ENCODE assay signal across 1 cellular context in the genomic region with DNA sequence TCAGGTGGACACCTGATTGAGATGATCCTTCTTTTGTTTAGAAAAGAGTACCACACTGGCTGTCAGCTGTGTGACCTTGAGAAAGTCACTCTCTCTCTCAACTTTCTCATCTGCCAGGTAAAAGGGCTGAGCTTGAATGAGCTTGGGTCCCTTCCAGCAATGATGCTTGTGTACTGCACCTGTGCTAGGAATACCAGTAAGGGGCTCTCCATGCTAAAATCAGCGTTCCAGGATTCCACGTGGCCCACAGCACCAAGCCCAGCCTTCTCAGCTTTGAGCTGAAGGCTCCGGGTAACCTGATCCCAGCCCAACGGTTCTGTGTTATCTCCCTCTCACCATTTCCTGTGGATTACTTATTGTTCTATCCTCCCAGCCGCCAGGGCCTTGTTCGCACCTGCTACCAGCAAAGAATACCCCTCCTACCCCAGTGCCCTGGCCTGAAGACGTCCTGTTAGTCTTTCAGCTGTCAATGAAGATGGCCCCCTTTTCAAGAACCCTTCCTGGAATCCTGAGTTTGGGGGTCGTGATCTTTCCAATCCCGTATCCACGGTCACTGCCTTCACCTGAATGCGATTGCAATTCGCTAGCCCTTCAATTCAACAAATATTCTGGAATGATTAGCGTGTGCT.
TF ChIP-seq lines count a peak whose summit lies in the region.

No MANE protein-coding gene starts in this region.

TF ChIP-seq in K562, 482 proteins besides CTCF, POLR2A, EP300 and RAD21 (continued from another document and continues in another):
- TF ChIP-seq CREB3 (tag; conservative IDR thresholded peaks at IDR 0.05; ENCODE audit: low read depth) = peak; percentile 75
- no peak; the same call in 1 of the 2 replicates for TF ChIP-seq DIDO1 (tag; IDR thresholded peaks at IDR 0.05; ENCODE audit: low read depth)
- TF ChIP-seq SRSF7 (optimal IDR thresholded peaks at IDR 0.05; ENCODE audit: low read depth, low read length) = no peak
- TF ChIP-seq HDAC3 (IDR thresholded peaks at IDR 0.05; ENCODE audit: borderline replicate concordance, partially characterized antibody) = no peak
- TF ChIP-seq, protein P1, sequence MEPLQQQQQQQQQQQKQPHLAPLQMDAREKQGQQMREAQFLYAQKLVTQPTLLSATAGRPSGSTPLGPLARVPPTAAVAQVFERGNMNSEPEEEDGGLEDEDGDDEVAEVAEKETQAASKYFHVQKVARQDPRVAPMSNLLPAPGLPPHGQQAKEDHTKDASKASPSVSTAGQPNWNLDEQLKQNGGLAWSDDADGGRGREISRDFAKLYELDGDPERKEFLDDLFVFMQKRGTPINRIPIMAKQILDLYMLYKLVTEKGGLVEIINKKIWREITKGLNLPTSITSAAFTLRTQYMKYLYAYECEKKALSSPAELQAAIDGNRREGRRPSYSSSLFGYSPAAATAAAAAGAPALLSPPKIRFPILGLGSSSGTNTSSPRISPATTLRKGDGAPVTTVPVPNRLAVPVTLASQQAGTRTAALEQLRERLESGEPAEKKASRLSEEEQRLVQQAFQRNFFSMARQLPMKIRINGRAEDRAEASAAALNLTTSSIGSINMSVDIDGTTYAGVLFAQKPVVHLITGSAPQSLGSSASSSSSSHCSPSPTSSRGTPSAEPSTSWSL (CRISPR knock-in tag; IDR thresholded peaks at IDR 0.05; ENCODE audit: borderline replicate concordance) = no peak
- TF ChIP-seq RBM17 (IDR thresholded peaks at IDR 0.05; ENCODE audit: borderline replicate concordance, low read depth, low read length) = no peak
- no peak for TF ChIP-seq GMEB1 (CRISPR knock-in tag; IDR thresholded peaks at IDR 0.05)
- peak; percentile 48 for TF ChIP-seq TAF1 (IDR thresholded peaks at IDR 0.05; ENCODE audit: control insufficient read depth, extremely low read depth, insufficient read depth, low read length, severe bottlenecking)
- TF ChIP-seq BRD4 (IDR thresholded peaks at IDR 0.05) = peak; percentile 26; the same call in 1 of the 2 replicates
- TF ChIP-seq, protein P2, sequence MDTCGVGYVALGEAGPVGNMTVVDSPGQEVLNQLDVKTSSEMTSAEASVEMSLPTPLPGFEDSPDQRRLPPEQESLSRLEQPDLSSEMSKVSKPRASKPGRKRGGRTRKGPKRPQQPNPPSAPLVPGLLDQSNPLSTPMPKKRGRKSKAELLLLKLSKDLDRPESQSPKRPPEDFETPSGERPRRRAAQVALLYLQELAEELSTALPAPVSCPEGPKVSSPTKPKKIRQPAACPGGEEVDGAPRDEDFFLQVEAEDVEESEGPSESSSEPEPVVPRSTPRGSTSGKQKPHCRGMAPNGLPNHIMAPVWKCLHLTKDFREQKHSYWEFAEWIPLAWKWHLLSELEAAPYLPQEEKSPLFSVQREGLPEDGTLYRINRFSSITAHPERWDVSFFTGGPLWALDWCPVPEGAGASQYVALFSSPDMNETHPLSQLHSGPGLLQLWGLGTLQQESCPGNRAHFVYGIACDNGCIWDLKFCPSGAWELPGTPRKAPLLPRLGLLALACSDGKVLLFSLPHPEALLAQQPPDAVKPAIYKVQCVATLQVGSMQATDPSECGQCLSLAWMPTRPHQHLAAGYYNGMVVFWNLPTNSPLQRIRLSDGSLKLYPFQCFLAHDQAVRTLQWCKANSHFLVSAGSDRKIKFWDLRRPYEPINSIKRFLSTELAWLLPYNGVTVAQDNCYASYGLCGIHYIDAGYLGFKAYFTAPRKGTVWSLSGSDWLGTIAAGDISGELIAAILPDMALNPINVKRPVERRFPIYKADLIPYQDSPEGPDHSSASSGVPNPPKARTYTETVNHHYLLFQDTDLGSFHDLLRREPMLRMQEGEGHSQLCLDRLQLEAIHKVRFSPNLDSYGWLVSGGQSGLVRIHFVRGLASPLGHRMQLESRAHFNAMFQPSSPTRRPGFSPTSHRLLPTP (IDR thresholded peaks at IDR 0.05; ENCODE audit: borderline replicate concordance, extremely low read depth, insufficient read length) = no peak
- TF ChIP-seq BCL6 (CRISPR knock-in tag; IDR thresholded peaks at IDR 0.05) = peak; percentile 49; the same call in 1 of the 2 replicates
- TF ChIP-seq TSC22D4 (tag; IDR thresholded peaks at IDR 0.05) = no peak
- TF ChIP-seq THRAP3 (IDR thresholded peaks at IDR 0.05; ENCODE audit: borderline replicate concordance) = no peak
- TF ChIP-seq MTA3 (IDR thresholded peaks at IDR 0.05; ENCODE audit: borderline replicate concordance) = peak; percentile 71
- 0 out of 2 replicates have a peak, but pooled peaks have one; percentile 24 for TF ChIP-seq ZBED1 (IDR thresholded peaks at IDR 0.05)
- TF ChIP-seq SP2 (IDR thresholded peaks at IDR 0.05; ENCODE audit: extremely low read depth, low read depth, low read length, poor library complexity, severe bottlenecking) = no peak
- TF ChIP-seq ARID1B (IDR thresholded peaks at IDR 0.05) = peak; percentile 90
- TF ChIP-seq ILF3 (IDR thresholded peaks at IDR 0.05; ENCODE audit: borderline replicate concordance) = no peak
- TF ChIP-seq, protein P3, sequence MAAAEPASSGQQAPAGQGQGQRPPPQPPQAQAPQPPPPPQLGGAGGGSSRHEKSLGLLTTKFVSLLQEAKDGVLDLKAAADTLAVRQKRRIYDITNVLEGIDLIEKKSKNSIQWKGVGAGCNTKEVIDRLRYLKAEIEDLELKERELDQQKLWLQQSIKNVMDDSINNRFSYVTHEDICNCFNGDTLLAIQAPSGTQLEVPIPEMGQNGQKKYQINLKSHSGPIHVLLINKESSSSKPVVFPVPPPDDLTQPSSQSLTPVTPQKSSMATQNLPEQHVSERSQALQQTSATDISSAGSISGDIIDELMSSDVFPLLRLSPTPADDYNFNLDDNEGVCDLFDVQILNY (CRISPR knock-in tag; IDR thresholded peaks at IDR 0.05) = no peak
- no peak for TF ChIP-seq ZNF23 (CRISPR knock-in tag; IDR thresholded peaks at IDR 0.05)
- TF ChIP-seq ZNF639 (CRISPR knock-in tag; conservative IDR thresholded peaks at IDR 0.05 in 1 of 2, IDR thresholded peaks at IDR 0.05 in 1 of 2) = peak in 1 of 2 experiments; percentile 87; a peak in 2 of 4 replicates
- TF ChIP-seq ARHGAP35 (IDR thresholded peaks at IDR 0.05; ENCODE audit: partially characterized antibody) = no peak
- peak in 1 of 2 experiments; percentile 26; a peak in 1 of 4 replicates for TF ChIP-seq MAZ (CRISPR knock-in tag; conservative IDR thresholded peaks at IDR 0.05 in 1 of 2, IDR thresholded peaks at IDR 0.05 in 1 of 2)
- TF ChIP-seq GTF2B (IDR thresholded peaks at IDR 0.05; ENCODE audit: extremely low read depth, insufficient read length) = no peak
- TF ChIP-seq ATF7 (IDR thresholded peaks at IDR 0.05) = peak; percentile 45; the same call in 1 of the 2 replicates
- TF ChIP-seq, protein P4, sequence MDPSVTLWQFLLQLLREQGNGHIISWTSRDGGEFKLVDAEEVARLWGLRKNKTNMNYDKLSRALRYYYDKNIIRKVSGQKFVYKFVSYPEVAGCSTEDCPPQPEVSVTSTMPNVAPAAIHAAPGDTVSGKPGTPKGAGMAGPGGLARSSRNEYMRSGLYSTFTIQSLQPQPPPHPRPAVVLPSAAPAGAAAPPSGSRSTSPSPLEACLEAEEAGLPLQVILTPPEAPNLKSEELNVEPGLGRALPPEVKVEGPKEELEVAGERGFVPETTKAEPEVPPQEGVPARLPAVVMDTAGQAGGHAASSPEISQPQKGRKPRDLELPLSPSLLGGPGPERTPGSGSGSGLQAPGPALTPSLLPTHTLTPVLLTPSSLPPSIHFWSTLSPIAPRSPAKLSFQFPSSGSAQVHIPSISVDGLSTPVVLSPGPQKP (CRISPR knock-in tag; IDR thresholded peaks at IDR 0.05) = no peak
- no peak for TF ChIP-seq BRCA1 (IDR thresholded peaks at IDR 0.05)
- no peak for TF ChIP-seq BRCA1 (CRISPR knock-in tag; IDR thresholded peaks at IDR 0.05)
- TF ChIP-seq HLTF (IDR thresholded peaks at IDR 0.05) = no peak
- TF ChIP-seq GATA2 (CRISPR knock-in tag; IDR thresholded peaks at IDR 0.05) = peak; percentile 81
- no peak for TF ChIP-seq ZBTB17 (CRISPR knock-in tag; IDR thresholded peaks at IDR 0.05)
- no peak for TF ChIP-seq HNRNPH1 (optimal IDR thresholded peaks at IDR 0.05; ENCODE audit: low read depth, low read length)
- TF ChIP-seq ETV5 (CRISPR knock-in tag; IDR thresholded peaks at IDR 0.05; ENCODE audit: low read depth) = peak; percentile 98
- TF ChIP-seq, protein P5, sequence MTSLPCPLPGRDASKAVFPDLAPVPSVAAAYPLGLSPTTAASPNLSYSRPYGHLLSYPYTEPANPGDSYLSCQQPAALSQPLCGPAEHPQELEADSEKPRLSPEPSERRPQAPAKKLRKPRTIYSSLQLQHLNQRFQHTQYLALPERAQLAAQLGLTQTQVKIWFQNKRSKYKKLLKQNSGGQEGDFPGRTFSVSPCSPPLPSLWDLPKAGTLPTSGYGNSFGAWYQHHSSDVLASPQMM (CRISPR knock-in tag; IDR thresholded peaks at IDR 0.05) = no peak
- no peak for TF ChIP-seq ZNF311 (CRISPR knock-in tag; IDR thresholded peaks at IDR 0.05)
- no peak for TF ChIP-seq C11orf30 (IDR thresholded peaks at IDR 0.05; ENCODE audit: low read depth)
- no peak for TF ChIP-seq ZNF384 (IDR thresholded peaks at IDR 0.05; ENCODE audit: low read depth, low read length)
- no peak for TF ChIP-seq EWSR1 (IDR thresholded peaks at IDR 0.05; ENCODE audit: borderline replicate concordance, low read depth, partially characterized antibody)
- TF ChIP-seq NR3C1 (CRISPR knock-in tag; IDR thresholded peaks at IDR 0.05) = no peak
- TF ChIP-seq STAT6 (CRISPR knock-in tag; IDR thresholded peaks at IDR 0.05) = peak; percentile 20; the same call in 1 of the 2 replicates
- TF ChIP-seq CHD4 (IDR thresholded peaks at IDR 0.05; ENCODE audit: insufficient read depth, insufficient replicate concordance, low read depth, low read length, poor library complexity, severe bottlenecking) = no peak
- no peak; a peak in 1 of 4 replicates for TF ChIP-seq NRF1 (conservative IDR thresholded peaks at IDR 0.05 in 1 of 2, IDR thresholded peaks at IDR 0.05 in 1 of 2)
- no peak for TF ChIP-seq PHB (CRISPR knock-in tag; IDR thresholded peaks at IDR 0.05)
- TF ChIP-seq ZNF140 (CRISPR knock-in tag; IDR thresholded peaks at IDR 0.05) = no peak
- TF ChIP-seq L3MBTL2 (IDR thresholded peaks at IDR 0.05) = peak; percentile 96
- no peak for TF ChIP-seq ELF2 (CRISPR knock-in tag; IDR thresholded peaks at IDR 0.05)
- TF ChIP-seq MCM3 (IDR thresholded peaks at IDR 0.05) = no peak
- peak; percentile 43; the same call in 1 of the 2 replicates for TF ChIP-seq MTA1 (IDR thresholded peaks at IDR 0.05; ENCODE audit: borderline replicate concordance)
- peak; percentile 8 for TF ChIP-seq ZFP36 (IDR thresholded peaks at IDR 0.05; ENCODE audit: low read depth, low read length, partially characterized antibody)
- no peak for TF ChIP-seq POU5F1 (IDR thresholded peaks at IDR 0.05; ENCODE audit: borderline replicate concordance, low read depth, low read length, partially characterized antibody)
- TF ChIP-seq GABPB1 (CRISPR knock-in tag; IDR thresholded peaks at IDR 0.05) = peak; percentile 60; the same call in 1 of the 2 replicates
